ENCODE assay signal across 27 cellular contexts in the genomic region with DNA sequence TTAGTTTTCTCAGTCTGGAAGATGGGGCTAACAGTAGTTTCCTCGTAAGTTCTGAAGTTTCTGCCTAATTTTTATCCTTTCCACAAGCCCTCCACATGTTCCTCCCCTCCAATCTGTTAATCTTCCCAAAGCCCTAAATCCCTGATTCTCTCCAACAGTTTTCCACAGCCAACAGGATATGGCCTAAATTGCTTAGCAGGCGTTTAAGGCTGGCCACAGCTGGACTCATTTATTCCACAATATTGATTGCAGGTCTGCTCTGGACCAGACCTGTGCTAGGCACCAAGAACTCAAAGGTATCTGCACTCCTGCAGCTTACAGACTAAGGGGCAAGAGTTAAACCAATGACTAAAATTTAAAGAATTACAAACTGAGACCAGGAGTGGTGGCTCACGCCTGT.
"Had no signal": no experiment of that assay in that cellular context is flagged by ENCODE, and none has a peak within 500 bp of the region (broad histone marks: within the 10 kb centered on the region; RNA-seq: fewer than 3 reads in every experiment).

No MANE protein-coding gene starts in this region.

- H3K36me3 ChIP-seq: gastrocnemius medialis, neutrophil, spleen, thoracic aorta had no signal

- ATAC-seq: gastrocnemius medialis, left cardiac atrium, left ventricle myocardium superior, psoas muscle, sciatic nerve had no signal

- DNase-seq: cortex of kidney; dorsolateral prefrontal cortex; effector CD8-positive, alpha-beta T cell; gastrocnemius medialis; glutamatergic neuron; kidney; left cardiac atrium; left ventricle myocardium superior; mesenchymal stem cell; midbrain; naive B cell; nephron progenitor cell; psoas muscle; retina; stimulated activated CD4-positive, alpha-beta T cell treated with anti-CD3 and anti-CD28 coated beads, Interleukin-15, amount 100 ng/mL, for 24 hours; stimulated activated CD4-positive, alpha-beta T cell treated with anti-CD3 and anti-CD28 coated beads, Interleukin-1b, Interleukin-23, amount 100 ng/mL, for 48 hours; stimulated activated CD4-positive, alpha-beta T cell treated with anti-CD3 and anti-CD28 coated beads, Interleukin-4, amount 100 ng/mL, for 24 hours; stimulated activated naive CD4-positive, alpha-beta T cell; stomach; substantia nigra; trophoblast cell had no signal

- H3K9me3 ChIP-seq: gastrocnemius medialis, neutrophil, psoas muscle, spleen, stomach, thoracic aorta had no signal

- H3K27ac ChIP-seq: gastrocnemius medialis, neutrophil, psoas muscle, spleen, thoracic aorta had no signal

- FAIRE-seq: kidney, urothelium cell line had no signal

- H3K36me3 Mint-ChIP-seq: naive B cell had no signal

- H3K27me3 ChIP-seq: dorsolateral prefrontal cortex, gastrocnemius medialis, stomach had no signal

- H3K27me3 Mint-ChIP-seq: naive B cell had no signal

- H3K27ac Mint-ChIP-seq: nephron progenitor cell had no signal

- H3K9me3 Mint-ChIP-seq: naive B cell, nephron progenitor cell had no signal

- H3K4me3 ChIP-seq: dorsolateral prefrontal cortex, gastrocnemius medialis, lung, psoas muscle, spleen, stomach, thoracic aorta had no signal
